1 cellular context compared by ENCODE assay signal in the genomic region with DNA sequence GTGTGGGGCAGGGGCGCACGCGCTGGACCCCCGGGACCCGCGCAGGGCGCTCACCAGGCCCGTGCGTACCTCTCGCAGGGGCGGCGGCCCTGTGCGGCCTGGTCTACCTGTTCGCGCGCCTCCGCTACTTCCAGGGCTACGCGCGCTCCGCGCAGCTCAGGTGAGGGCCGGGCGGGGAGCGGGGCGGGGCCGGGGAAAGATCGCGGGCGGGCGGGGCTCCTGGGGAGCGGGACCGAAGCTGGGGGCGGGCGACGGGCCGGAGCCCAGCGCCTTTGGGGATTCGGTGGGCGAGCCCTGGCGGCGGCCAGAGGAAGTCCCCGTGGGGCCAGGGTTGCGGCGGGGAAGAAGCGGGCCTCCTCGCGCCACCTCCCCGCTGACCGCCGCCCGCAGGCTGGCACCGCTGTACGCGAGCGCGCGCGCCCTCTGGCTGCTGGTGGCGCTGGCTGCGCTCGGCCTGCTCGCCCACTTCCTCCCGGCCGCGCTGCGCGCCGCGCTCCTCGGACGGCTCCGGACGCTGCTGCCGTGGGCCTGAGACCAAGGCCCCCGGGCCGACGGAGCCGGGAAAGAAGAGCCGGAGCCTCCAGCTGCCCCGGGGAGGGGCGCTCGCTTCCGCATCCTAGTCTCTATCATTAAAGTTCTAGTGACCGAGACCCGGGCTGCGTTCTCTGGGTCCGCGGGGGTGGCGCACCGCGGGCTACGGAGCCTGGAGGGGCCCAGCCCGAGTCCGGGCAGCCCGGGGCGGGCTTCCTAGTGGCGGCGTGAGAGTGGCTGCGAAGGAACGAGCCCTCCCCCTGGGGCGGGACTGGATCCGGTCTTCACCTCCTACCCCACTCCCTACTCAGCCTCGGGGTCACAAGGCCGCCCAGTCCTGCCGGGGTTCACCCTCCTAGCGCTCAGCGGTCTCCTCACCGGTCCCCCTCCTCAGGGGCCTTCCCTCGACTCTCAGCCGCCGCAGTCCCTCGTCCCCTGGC.
TF ChIP-seq lines count a peak whose summit lies in the region.

No MANE protein-coding gene starts in this region.

TF ChIP-seq in HepG2, 621 proteins besides CTCF, POLR2A, EP300 and RAD21 (continued from another document and continues in another):
- peak; percentile 82 for TF ChIP-seq RBM39 (IDR thresholded peaks at IDR 0.05; ENCODE audit: low read depth, low read length, poor library complexity, severe bottlenecking)
- no peak for TF ChIP-seq ZNF296 (CRISPR knock-in tag; conservative IDR thresholded peaks at IDR 0.05)
- TF ChIP-seq AGO2 (optimal IDR thresholded peaks at IDR 0.05; ENCODE audit: low read depth, low read length) = peak; percentile 98
- TF ChIP-seq, protein P1, sequence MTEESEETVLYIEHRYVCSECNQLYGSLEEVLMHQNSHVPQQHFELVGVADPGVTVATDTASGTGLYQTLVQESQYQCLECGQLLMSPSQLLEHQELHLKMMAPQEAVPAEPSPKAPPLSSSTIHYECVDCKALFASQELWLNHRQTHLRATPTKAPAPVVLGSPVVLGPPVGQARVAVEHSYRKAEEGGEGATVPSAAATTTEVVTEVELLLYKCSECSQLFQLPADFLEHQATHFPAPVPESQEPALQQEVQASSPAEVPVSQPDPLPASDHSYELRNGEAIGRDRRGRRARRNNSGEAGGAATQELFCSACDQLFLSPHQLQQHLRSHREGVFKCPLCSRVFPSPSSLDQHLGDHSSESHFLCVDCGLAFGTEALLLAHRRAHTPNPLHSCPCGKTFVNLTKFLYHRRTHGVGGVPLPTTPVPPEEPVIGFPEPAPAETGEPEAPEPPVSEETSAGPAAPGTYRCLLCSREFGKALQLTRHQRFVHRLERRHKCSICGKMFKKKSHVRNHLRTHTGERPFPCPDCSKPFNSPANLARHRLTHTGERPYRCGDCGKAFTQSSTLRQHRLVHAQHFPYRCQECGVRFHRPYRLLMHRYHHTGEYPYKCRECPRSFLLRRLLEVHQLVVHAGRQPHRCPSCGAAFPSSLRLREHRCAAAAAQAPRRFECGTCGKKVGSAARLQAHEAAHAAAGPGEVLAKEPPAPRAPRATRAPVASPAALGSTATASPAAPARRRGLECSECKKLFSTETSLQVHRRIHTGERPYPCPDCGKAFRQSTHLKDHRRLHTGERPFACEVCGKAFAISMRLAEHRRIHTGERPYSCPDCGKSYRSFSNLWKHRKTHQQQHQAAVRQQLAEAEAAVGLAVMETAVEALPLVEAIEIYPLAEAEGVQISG (CRISPR knock-in tag; IDR thresholded peaks at IDR 0.05) = peak; percentile 87
- no peak for TF ChIP-seq SMARCE1 (IDR thresholded peaks at IDR 0.05; ENCODE audit: borderline replicate concordance)
- TF ChIP-seq TBP (CRISPR knock-in tag; IDR thresholded peaks at IDR 0.05) = no peak
- no peak for TF ChIP-seq ZNF292 (CRISPR knock-in tag; IDR thresholded peaks at IDR 0.05; ENCODE audit: borderline replicate concordance, low read depth)
- TF ChIP-seq, protein P2, sequence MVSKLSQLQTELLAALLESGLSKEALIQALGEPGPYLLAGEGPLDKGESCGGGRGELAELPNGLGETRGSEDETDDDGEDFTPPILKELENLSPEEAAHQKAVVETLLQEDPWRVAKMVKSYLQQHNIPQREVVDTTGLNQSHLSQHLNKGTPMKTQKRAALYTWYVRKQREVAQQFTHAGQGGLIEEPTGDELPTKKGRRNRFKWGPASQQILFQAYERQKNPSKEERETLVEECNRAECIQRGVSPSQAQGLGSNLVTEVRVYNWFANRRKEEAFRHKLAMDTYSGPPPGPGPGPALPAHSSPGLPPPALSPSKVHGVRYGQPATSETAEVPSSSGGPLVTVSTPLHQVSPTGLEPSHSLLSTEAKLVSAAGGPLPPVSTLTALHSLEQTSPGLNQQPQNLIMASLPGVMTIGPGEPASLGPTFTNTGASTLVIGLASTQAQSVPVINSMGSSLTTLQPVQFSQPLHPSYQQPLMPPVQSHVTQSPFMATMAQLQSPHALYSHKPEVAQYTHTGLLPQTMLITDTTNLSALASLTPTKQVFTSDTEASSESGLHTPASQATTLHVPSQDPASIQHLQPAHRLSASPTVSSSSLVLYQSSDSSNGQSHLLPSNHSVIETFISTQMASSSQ (IDR thresholded peaks at IDR 0.05; ENCODE audit: low read depth) = no peak
- TF ChIP-seq, protein P2 (CRISPR knock-in tag; IDR thresholded peaks at IDR 0.05; ENCODE audit: borderline replicate concordance) = no peak
- TF ChIP-seq ZNF609 (CRISPR knock-in tag; IDR thresholded peaks at IDR 0.05; ENCODE audit: borderline replicate concordance) = peak; percentile 42; the same call in 1 of the 2 replicates
- TF ChIP-seq PHF8 (CRISPR knock-in tag; IDR thresholded peaks at IDR 0.05) = peak; percentile 82
- TF ChIP-seq MLX (CRISPR knock-in tag; IDR thresholded peaks at IDR 0.05) = no peak
- no peak for TF ChIP-seq MATR3 (CRISPR knock-in tag; IDR thresholded peaks at IDR 0.05)
- no peak for TF ChIP-seq RFX3 (CRISPR knock-in tag; IDR thresholded peaks at IDR 0.05)
- TF ChIP-seq ZFP1 (CRISPR knock-in tag; IDR thresholded peaks at IDR 0.05) = no peak
- no peak for TF ChIP-seq THYN1 (CRISPR knock-in tag; IDR thresholded peaks at IDR 0.05; ENCODE audit: borderline replicate concordance, low read depth)
- no peak for TF ChIP-seq BRCA1 (CRISPR knock-in tag; IDR thresholded peaks at IDR 0.05)
- TF ChIP-seq FOXO1 (CRISPR knock-in tag; IDR thresholded peaks at IDR 0.05) = peak; percentile 30; the same call in 1 of the 2 replicates
- TF ChIP-seq KLF12 (CRISPR knock-in tag; IDR thresholded peaks at IDR 0.05; ENCODE audit: borderline replicate concordance) = peak; percentile 87; the same call in 1 of the 2 replicates
- TF ChIP-seq, protein P3, sequence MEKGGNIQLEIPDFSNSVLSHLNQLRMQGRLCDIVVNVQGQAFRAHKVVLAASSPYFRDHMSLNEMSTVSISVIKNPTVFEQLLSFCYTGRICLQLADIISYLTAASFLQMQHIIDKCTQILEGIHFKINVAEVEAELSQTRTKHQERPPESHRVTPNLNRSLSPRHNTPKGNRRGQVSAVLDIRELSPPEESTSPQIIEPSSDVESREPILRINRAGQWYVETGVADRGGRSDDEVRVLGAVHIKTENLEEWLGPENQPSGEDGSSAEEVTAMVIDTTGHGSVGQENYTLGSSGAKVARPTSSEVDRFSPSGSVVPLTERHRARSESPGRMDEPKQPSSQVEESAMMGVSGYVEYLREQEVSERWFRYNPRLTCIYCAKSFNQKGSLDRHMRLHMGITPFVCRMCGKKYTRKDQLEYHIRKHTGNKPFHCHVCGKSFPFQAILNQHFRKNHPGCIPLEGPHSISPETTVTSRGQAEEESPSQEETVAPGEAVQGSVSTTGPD (CRISPR knock-in tag; IDR thresholded peaks at IDR 0.05) = no peak
- TF ChIP-seq GABPA (IDR thresholded peaks at IDR 0.05; ENCODE audit: low read depth, low read length) = no peak
- no peak; the same call in 1 of the 2 replicates for TF ChIP-seq GABPA (CRISPR knock-in tag; IDR thresholded peaks at IDR 0.05; ENCODE audit: low read depth)
- TF ChIP-seq ARNT2 (CRISPR knock-in tag; IDR thresholded peaks at IDR 0.05; ENCODE audit: low read depth) = peak; percentile 87
- 0 out of 2 replicates have a peak, but pooled peaks have one; percentile 62 for TF ChIP-seq TP53 (CRISPR knock-in tag; conservative IDR thresholded peaks at IDR 0.05)
- TF ChIP-seq ZNF773 (CRISPR knock-in tag; IDR thresholded peaks at IDR 0.05; ENCODE audit: borderline replicate concordance) = 0 out of 2 replicates have a peak, but pooled peaks have one; percentile 10
- no peak for TF ChIP-seq PCBP2 (optimal IDR thresholded peaks at IDR 0.05; ENCODE audit: low read depth, low read length, poor library complexity, severe bottlenecking)
- TF ChIP-seq ZNF24 (IDR thresholded peaks at IDR 0.05) = 0 out of 2 replicates have a peak, but pooled peaks have one; percentile 27
- TF ChIP-seq NFE2 (CRISPR knock-in tag; IDR thresholded peaks at IDR 0.05) = no peak
- TF ChIP-seq KMT2B (CRISPR knock-in tag; IDR thresholded peaks at IDR 0.05) = no peak; the same call in 1 of the 2 replicates
- TF ChIP-seq ZBTB7A (CRISPR knock-in tag; IDR thresholded peaks at IDR 0.05) = no peak; the same call in 1 of the 2 replicates
- no peak for TF ChIP-seq ZNF460 (CRISPR knock-in tag; IDR thresholded peaks at IDR 0.05; ENCODE audit: borderline replicate concordance)
- no peak for TF ChIP-seq TBX2 (CRISPR knock-in tag; IDR thresholded peaks at IDR 0.05; ENCODE audit: borderline replicate concordance)
- no peak for TF ChIP-seq GFI1 (CRISPR knock-in tag; IDR thresholded peaks at IDR 0.05; ENCODE audit: borderline replicate concordance)
- TF ChIP-seq ZC3H4 (CRISPR knock-in tag; IDR thresholded peaks at IDR 0.05; ENCODE audit: borderline replicate concordance) = no peak
- peak; percentile 29; the same call in 1 of the 2 replicates for TF ChIP-seq ISL2 (CRISPR knock-in tag; IDR thresholded peaks at IDR 0.05)
- no peak for TF ChIP-seq ZNF382 (CRISPR knock-in tag; IDR thresholded peaks at IDR 0.05; ENCODE audit: borderline replicate concordance)
- TF ChIP-seq PHB2 (IDR thresholded peaks at IDR 0.05; ENCODE audit: partially characterized antibody) = no peak
- no peak for TF ChIP-seq KDM5A (IDR thresholded peaks at IDR 0.05; ENCODE audit: borderline replicate concordance, low read length)
- no peak for TF ChIP-seq NFRKB (IDR thresholded peaks at IDR 0.05)
- no peak for TF ChIP-seq ZNF7 (CRISPR knock-in tag; IDR thresholded peaks at IDR 0.05)
- TF ChIP-seq ZNF749 (CRISPR knock-in tag; IDR thresholded peaks at IDR 0.05; ENCODE audit: borderline replicate concordance) = no peak
- no peak for TF ChIP-seq ZNF234 (CRISPR knock-in tag; conservative IDR thresholded peaks at IDR 0.05)
- no peak; the same call in none of the 2 replicates for TF ChIP-seq ZNF607 (CRISPR knock-in tag; IDR thresholded peaks at IDR 0.05; ENCODE audit: borderline replicate concordance)
- TF ChIP-seq NCOA5 (CRISPR knock-in tag; IDR thresholded peaks at IDR 0.05) = no peak
- 0 out of 2 replicates have a peak, but pooled peaks have one; percentile 76 for TF ChIP-seq THAP8 (CRISPR knock-in tag; IDR thresholded peaks at IDR 0.05; ENCODE audit: borderline replicate concordance)
- peak; percentile 59; the same call in 1 of the 2 replicates for TF ChIP-seq ZNF766 (CRISPR knock-in tag; IDR thresholded peaks at IDR 0.05; ENCODE audit: borderline replicate concordance)
- TF ChIP-seq ARNT (IDR thresholded peaks at IDR 0.05) = no peak
- TF ChIP-seq, protein P4, sequence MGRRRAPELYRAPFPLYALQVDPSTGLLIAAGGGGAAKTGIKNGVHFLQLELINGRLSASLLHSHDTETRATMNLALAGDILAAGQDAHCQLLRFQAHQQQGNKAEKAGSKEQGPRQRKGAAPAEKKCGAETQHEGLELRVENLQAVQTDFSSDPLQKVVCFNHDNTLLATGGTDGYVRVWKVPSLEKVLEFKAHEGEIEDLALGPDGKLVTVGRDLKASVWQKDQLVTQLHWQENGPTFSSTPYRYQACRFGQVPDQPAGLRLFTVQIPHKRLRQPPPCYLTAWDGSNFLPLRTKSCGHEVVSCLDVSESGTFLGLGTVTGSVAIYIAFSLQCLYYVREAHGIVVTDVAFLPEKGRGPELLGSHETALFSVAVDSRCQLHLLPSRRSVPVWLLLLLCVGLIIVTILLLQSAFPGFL (CRISPR knock-in tag; IDR thresholded peaks at IDR 0.05) = no peak
- no peak for TF ChIP-seq IRX3 (CRISPR knock-in tag; IDR thresholded peaks at IDR 0.05; ENCODE audit: borderline replicate concordance, low read depth)
